ENCODE assay signal across 1 cellular context in genomic region chr11:57567210-57567511, GRCh38.
TF ChIP-seq lines count a peak whose summit lies in the region.

No MANE protein-coding gene starts in this region.

TF ChIP-seq in GM23338, 12 proteins besides CTCF, POLR2A, EP300 and RAD21 (continued from another document):
- TF ChIP-seq ZNF462 (CRISPR knock-in tag; IDR thresholded peaks at IDR 0.05) (no peak), STAT1 (IDR thresholded peaks at IDR 0.05; ENCODE audit: unreplicated experiment) (no peak)
